ENCODE assay signal across 20 cellular contexts in the genomic region with DNA sequence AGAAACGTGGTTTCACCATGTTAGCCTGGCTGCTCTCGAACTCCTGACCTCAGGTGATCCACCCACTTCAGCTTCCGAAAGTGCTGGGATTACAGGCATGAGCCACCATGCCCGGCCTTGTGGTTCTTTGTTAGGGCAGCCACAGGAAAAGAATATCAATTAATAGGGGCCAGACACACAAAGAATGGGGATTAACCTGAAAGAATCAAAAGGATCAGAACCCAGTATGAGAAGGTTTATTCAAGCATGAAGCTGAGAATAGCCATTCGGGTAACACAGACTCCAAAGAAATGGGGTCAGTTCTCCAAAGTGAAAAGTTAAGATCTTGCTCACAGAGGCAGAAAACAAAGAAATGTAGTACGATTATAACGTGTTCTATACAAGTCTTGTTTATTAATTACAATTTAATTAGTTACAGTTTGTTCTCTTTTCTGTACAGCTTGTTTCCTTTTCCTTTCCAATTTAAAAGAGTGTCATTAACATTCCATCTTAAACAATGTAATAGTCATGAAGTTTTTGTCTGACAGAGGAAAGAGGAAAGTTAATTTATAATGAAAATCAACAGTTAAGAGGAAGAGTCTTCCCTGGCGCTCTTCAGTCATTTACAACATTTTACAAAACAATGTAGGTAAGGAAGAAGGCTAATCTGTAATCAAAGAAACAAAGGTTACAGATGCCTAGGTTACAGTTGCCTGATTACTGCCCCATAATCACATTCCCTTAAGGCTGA. TPM values are rescaled to one million over a fixed set of nuclear protein-coding genes. Genes with fewer than 3 reads are reported as not detected.
DNase-seq lines count a peak whose midpoint lies in the region; ATAC-seq, FAIRE-seq and TF ChIP-seq lines count a peak whose summit lies in the region.
"Had no signal": no experiment of that assay in that cellular context is flagged by ENCODE, and none has a peak within 500 bp of the region (broad histone marks: within the 10 kb centered on the region; RNA-seq: fewer than 3 reads in every experiment).

No MANE protein-coding gene starts in this region.

- H3K4me3 ChIP-seq in breast epithelium (no peak overlapping the region), mammary epithelial cell (replicated peaks in 1 of 3; ENCODE audit: insufficient read depth in 1 of 3, low read depth in 2 of 3, low read length in 3 of 3) (no peak overlapping the region), suprapubic skin (no peak overlapping the region)
- H3K4me3 ChIP-seq: gastrocnemius medialis, GM23248, lung, skin epidermis, uterus had no signal

- H2AFZ ChIP-seq in mammary epithelial cell (ENCODE audit: low read depth, low read length) = no peak overlapping the region
- H2AFZ ChIP-seq: GM23248 had no signal

- WGBS in mammary epithelial cell (ENCODE audit: low coverage, missing lambda C conversion rate) = 81% methylated on average over 7 of the region's 8 CpGs
- WGBS in suprapubic skin = 60% methylated on average over 8 of the region's 8 CpGs

- H3K27me3 ChIP-seq in breast epithelium (no peaks in the 10 kb centered on the region), mammary epithelial cell (ENCODE audit: insufficient read depth, low read length) (no peaks in the 10 kb centered on the region), suprapubic skin (no peaks in the 10 kb centered on the region)
- H3K27me3 ChIP-seq: gastrocnemius medialis, uterus had no signal

- no peaks in the 10 kb centered on the region for H3K9me3 ChIP-seq in breast epithelium
- H3K9me3 ChIP-seq in mammary epithelial cell (replicated peaks; ENCODE audit: insufficient read depth, low read length) = no peaks in the 10 kb centered on the region
- no peaks in the 10 kb centered on the region for H3K9me3 ChIP-seq in suprapubic skin
- H3K9me3 ChIP-seq: Caco-2, gastrocnemius medialis, uterus had no signal

- no peak overlapping the region for H3K4me2 ChIP-seq in mammary epithelial cell (ENCODE audit: insufficient read depth, low read depth, low read length)

- TF ChIP-seq EP300 in suprapubic skin (IDR thresholded peaks at IDR 0.05) = no peak

- no peak overlapping the region for H3K9ac ChIP-seq in mammary epithelial cell (ENCODE audit: insufficient read depth, low read length)
- H3K9ac ChIP-seq: GM23248 had no signal

- CTCF ChIA-PET in mammary epithelial cell (lab: Charles Lee; ENCODE audit: low non-redundant PET) = interaction anchor here (0.8 kb wide), 1 partner anchor 479 kb away, joined by 4 read pairs; no protein-coding TSS in a partner anchor

- no peak for DNase-seq in breast epithelium (ENCODE audit: low spot score in 2 of 2)
- no peak for DNase-seq in mammary epithelial cell
- DNase-seq in left colon = no peak
- no peak for DNase-seq in suprapubic skin (ENCODE audit: low spot score in 2 of 2)
- DNase-seq in HUDEP-2 (lab: John Stamatoyannopoulos, UW; ENCODE audit: unreplicated experiment in 76 of 76) = no peak
- no peak for DNase-seq in GDM1 (lab: John Stamatoyannopoulos, UW)
- DNase-seq: 8988T; activated CD4-positive, CD25-positive, alpha-beta regulatory T cell; activated CD8-positive, alpha-beta T cell treated with anti-CD3 and anti-CD28 coated beads, Interleukin-2, amount 10 ng/mL, durations not matched to agents 7 days and 5 days; activated T-cell treated with anti-CD3 and anti-CD28 coated beads, Interleukin-2, amount 50 U/mL, for 4 hours; Caco-2; gastrocnemius medialis; GM23248; NCI-H146; uterus had no signal

- BruUV-seq in mammary epithelial cell (replicated peaks; lab: Mats Ljungman, UMichigan) = no TSS peak

- H3K4me1 ChIP-seq in breast epithelium = peaks cover 0 to 3% of the 10 kb centered on the region in 2 donors
- H3K4me1 ChIP-seq in mammary epithelial cell (ENCODE audit: insufficient read depth, low read length) = peaks cover 5% of the 10 kb centered on the region
- H3K4me1 ChIP-seq in suprapubic skin = no peaks in the 10 kb centered on the region
- H3K4me1 ChIP-seq: gastrocnemius medialis, uterus had no signal

- intact Hi-C loops in breast epithelium (cut with DNase I; ENCODE audit: low total_unique reads) = no loop called here
- intact Hi-C loops in mammary epithelial cell (cut with micrococcal nuclease) = no loop called here
- intact Hi-C loops in left colon (cut with DNase I, micrococcal nuclease) = no loop called here

- no peak for TF ChIP-seq POLR2A in breast epithelium (IDR thresholded peaks at IDR 0.05)
- TF ChIP-seq POLR2A in suprapubic skin (IDR thresholded peaks at IDR 0.05) = no peak

- TF ChIP-seq CTCF in breast epithelium (IDR thresholded peaks at IDR 0.05) (no peak), mammary epithelial cell (conservative IDR thresholded peaks at IDR 0.05 in 1 of 2, IDR thresholded peaks at IDR 0.05 in 1 of 2; ENCODE audit: extremely low read depth in 1 of 2, insufficient read depth in 1 of 2, low read depth in 1 of 2, low read length in 2 of 2) (no peak), suprapubic skin (IDR thresholded peaks at IDR 0.05) (no peak)

- H4K20me1 ChIP-seq in mammary epithelial cell (ENCODE audit: insufficient read depth, low read length) = no peaks in the 10 kb centered on the region

- in situ Hi-C loops in mammary epithelial cell (cut with MboI; ENCODE audit: low sequenced_read_pairs in 2 of 2) = no loop called here

- dilution Hi-C loops in mammary epithelial cell (cut with HindIII; ENCODE audit: low sequenced_read_pairs) = no loop called here

- ATAC-seq in left colon (peak; percentile 25), HG03469 (IDR thresholded peaks at IDR 0.05; ENCODE audit: unreplicated experiment) (no peak)
- ATAC-seq: activated CD8-positive, alpha-beta T cell treated with anti-CD3 and anti-CD28 coated beads, Interleukin-2, amount 10 ng/mL, durations not matched to agents 7 days and 5 days; activated naive CD4-positive, alpha-beta T cell treated with anti-CD3 and anti-CD28 coated beads, Interleukin-2, amount 50 U/mL, for 72 hours; activated T-cell treated with anti-CD3 and anti-CD28 coated beads, Interleukin-2, amount 50 U/mL, for 4 hours; gastrocnemius medialis had no signal

- H3K27ac ChIP-seq in breast epithelium (peak overlapping the region; percentile 57 to 72), mammary epithelial cell (ENCODE audit: insufficient read depth, low read depth, low read length) (no peak overlapping the region), suprapubic skin (peak overlapping the region; percentile 42)
- H3K27ac ChIP-seq: GM23248 had no signal

- H3K36me3 ChIP-seq in breast epithelium (no peaks in the 10 kb centered on the region), mammary epithelial cell (ENCODE audit: insufficient read depth, low read length) (no peaks in the 10 kb centered on the region), suprapubic skin (no peaks in the 10 kb centered on the region)
- H3K36me3 ChIP-seq: gastrocnemius medialis, uterus had no signal

- FAIRE-seq in endometrium (lab: Jason Lieb, UNC) = peak; percentile 39

- H3K79me2 ChIP-seq in mammary epithelial cell (ENCODE audit: insufficient read depth, low read length) = no peaks in the 10 kb centered on the region

RNA-seq across cellular contexts. Expression of a gene that starts 51.3 kb away (rescaled TPM):
- 1 to 10 TPM in 2 of 3 donors, under 1 TPM in 1; 0.73 to 3.6 (median 1.9) TPM for total RNA-seq in breast epithelium
- total RNA-seq in mammary epithelial cell = under 1 TPM; 0.50 to 0.54 TPM
- 0.28 TPM for polyA plus RNA-seq in mammary epithelial cell
- not detected for polyA minus RNA-seq in mammary epithelial cell
- total RNA-seq in left colon = under 1 TPM; 0.70 to 0.73 TPM
- total RNA-seq in suprapubic skin = 1 to 10 TPM in 1 of 4 donors, under 1 TPM in 3; 0.76 to 1.6 (median 0.86) TPM
